In genomic region chr3:138938877-138939562, GRCh38 we compare ENCODE assay signal across 16 cellular contexts. TPM values are rescaled to one million over a fixed set of nuclear protein-coding genes. Genes with fewer than 3 reads are reported as not detected.
DNase-seq lines count a peak whose midpoint lies in the region; ATAC-seq, FAIRE-seq and TF ChIP-seq lines count a peak whose summit lies in the region.
"Had no signal": no experiment of that assay in that cellular context is flagged by ENCODE, and none has a peak within 500 bp of the region (broad histone marks: within the 10 kb centered on the region; RNA-seq: fewer than 3 reads in every experiment).

No MANE protein-coding gene starts in this region.

- H3K14ac ChIP-seq in IMR-90 (replicated peaks; ENCODE audit: low read depth, low read length) = no peak overlapping the region

- in situ Hi-C loops in IMR-90 (cut with MboI; ENCODE audit: low sequenced_read_pairs) = loop anchor here (10.0 kb wide), 1 partner anchor 176 kb away; no protein-coding TSS in a partner anchor

- POLR2A ChIA-PET in CD8-positive, alpha-beta memory T cell (lab: Charles Lee) = interaction anchor here (0.6 kb wide), 1 partner anchor 124 kb away, joined by 6 read pairs; no protein-coding TSS in a partner anchor
- POLR2A ChIA-PET in IMR-90 (lab: Charles Lee; ENCODE audit: unreplicated experiment) = no interaction called here
- POLR2A ChIA-PET in endothelial cell of umbilical vein (lab: Charles Lee) = interaction anchor here (0.6 to 0.7 kb wide), 2 partner anchors 121 to 398 kb away, joined by 4 to 7 read pairs; no protein-coding TSS in a partner anchor

- H3K4me3 Mint-ChIP-seq in CD8-positive, alpha-beta memory T cell = peak overlapping the region in 6 of 7 donors; percentile 35 to 84 (median 69)
- peak overlapping the region; percentile 77 for H3K4me3 Mint-ChIP-seq in neural progenitor cell

- dilution Hi-C loops in IMR-90 (cut with HindIII; ENCODE audit: low sequenced_read_pairs, unreplicated experiment) = no loop called here
- dilution Hi-C loops in endothelial cell of umbilical vein (cut with MboI; ENCODE audit: extremely low pct_ligation_motif_present, low sequenced_read_pairs) = no loop called here

- H3K9ac ChIP-seq in IMR-90 (ENCODE audit: low read depth, low read length) (no peak overlapping the region), endothelial cell of umbilical vein (replicated peaks; ENCODE audit: extremely low read depth, insufficient read depth, low read length) (no peak overlapping the region), neural progenitor cell (no peak overlapping the region)

- H3K27me3 Mint-ChIP-seq in CD8-positive, alpha-beta memory T cell = peaks cover 85 to 96% of the 10 kb centered on the region in 2 donors
- H3K27me3 Mint-ChIP-seq in neural progenitor cell (ENCODE audit: insufficient read depth, low read depth) = peaks cover 84% of the 10 kb centered on the region

- H4K8ac ChIP-seq in IMR-90 (ENCODE audit: low read depth in 2 of 2, low read length in 2 of 2) = no peak overlapping the region

- BruUV-seq in IMR-90 (replicated peaks; lab: Mats Ljungman, UMichigan) (no TSS peak), endothelial cell of umbilical vein (replicated peaks; lab: Mats Ljungman, UMichigan) (no TSS peak)

- H4K20me1 ChIP-seq in IMR-90 (ENCODE audit: insufficient read depth, low read length) (peaks cover 19% of the 10 kb centered on the region), endothelial cell of umbilical vein (replicated peaks; ENCODE audit: control insufficient read depth, extremely low read depth, insufficient read depth, low read length) (no peaks in the 10 kb centered on the region), neural progenitor cell (ENCODE audit: low read depth) (peaks cover 77% of the 10 kb centered on the region)

- no peak overlapping the region for H4K91ac ChIP-seq in IMR-90 (ENCODE audit: insufficient read depth, low read depth, low read length)

- no peak overlapping the region for H2BK5ac ChIP-seq in IMR-90 (ENCODE audit: low read depth, low read length, poor library complexity, severe bottlenecking)

- no peaks in the 10 kb centered on the region for H3K36me3 Mint-ChIP-seq in CD8-positive, alpha-beta memory T cell
- H3K36me3 Mint-ChIP-seq in neural progenitor cell = no peaks in the 10 kb centered on the region

- H3K4ac ChIP-seq in IMR-90 (ENCODE audit: low read depth, low read length) = no peak overlapping the region

- H3K36me3 ChIP-seq in CD8-positive, alpha-beta memory T cell (ENCODE audit: insufficient read depth, low read length) = no peaks in the 10 kb centered on the region
- H3K36me3 ChIP-seq in IMR-90 (ENCODE audit: control insufficient read depth, insufficient read depth, low read length) (no peaks in the 10 kb centered on the region), endothelial cell of umbilical vein (ENCODE audit: control insufficient read depth in 2 of 2, extremely low read depth in 1 of 2, insufficient read depth in 2 of 2, low read length in 2 of 2) (no peaks in the 10 kb centered on the region), neural progenitor cell (no peaks in the 10 kb centered on the region), lower lobe of right lung (no peaks in the 10 kb centered on the region)
- H3K36me3 ChIP-seq: esophagus muscularis mucosa, HAP-1, right atrium auricular region, upper lobe of left lung had no signal

- no peak overlapping the region for H2BK120ac ChIP-seq in IMR-90 (ENCODE audit: low read depth, low read length)

- no peaks in the 10 kb centered on the region for H3K9me3 Mint-ChIP-seq in CD8-positive, alpha-beta memory T cell
- no peaks in the 10 kb centered on the region for H3K9me3 Mint-ChIP-seq in neural progenitor cell

- no peak for DNase-seq in CD8-positive, alpha-beta memory T cell
- DNase-seq in IMR-90 (no peak), endothelial cell of umbilical vein (ENCODE audit: low read depth, low spot score) (no peak), neural progenitor cell (ENCODE audit: low spot score) (peak; percentile 55), RCC 7860 (ENCODE audit: low spot score) (no peak), lower lobe of right lung (no peak)
- DNase-seq: activated CD4-positive, alpha-beta T cell treated with anti-CD3 and anti-CD28 coated beads, Interleukin-2, amount 50 U/mL, for 1 hour; NCI-H1105 treated with DMSO at 0.1 percent for 48 hours; SIG-M5 had no signal

- no peak for TF ChIP-seq POLR2A in IMR-90 (IDR thresholded peaks at IDR 0.05; ENCODE audit: low read depth, low read length)
- no peak for TF ChIP-seq POLR2A in endothelial cell of umbilical vein (IDR thresholded peaks at IDR 0.05; ENCODE audit: low read depth, low read length)

- FAIRE-seq in endothelial cell of umbilical vein (lab: Jason Lieb, UNC) (no peak), RCC 7860 (lab: Jason Lieb, UNC) (no peak)

- H3K79me2 ChIP-seq in endothelial cell of umbilical vein (ENCODE audit: control insufficient read depth, insufficient read depth, low read length) (no peaks in the 10 kb centered on the region), neural progenitor cell (ENCODE audit: low read depth) (no peaks in the 10 kb centered on the region)

- 0% methylated on average over 1 of the region's 32 CpGs; no CpG with 5 or more reads in 1 of the 2 experiments for WGBS in IMR-90 (ENCODE audit: extremely low coverage in 2 of 2, insufficient read length in 1 of 2), 2 experiments

- no peak overlapping the region for H3K27ac ChIP-seq in CD8-positive, alpha-beta memory T cell (ENCODE audit: low read depth, low read length)
- no peak overlapping the region for H3K27ac ChIP-seq in IMR-90 (ENCODE audit: insufficient read depth, low read length)
- no peak overlapping the region for H3K27ac ChIP-seq in endothelial cell of umbilical vein (ENCODE audit: insufficient read depth, low read depth, low read length)
- H3K27ac ChIP-seq in neural progenitor cell = no peak overlapping the region
- no peak overlapping the region for H3K27ac ChIP-seq in lower lobe of right lung
- H3K27ac ChIP-seq: esophagus muscularis mucosa, right atrium auricular region, upper lobe of left lung had no signal

- H3K4me1 ChIP-seq in CD8-positive, alpha-beta memory T cell (ENCODE audit: insufficient read depth, low read length) = peaks cover 46% of the 10 kb centered on the region
- peaks cover 4% of the 10 kb centered on the region; the same call in 1 of the 2 replicates for H3K4me1 ChIP-seq in IMR-90 (ENCODE audit: control insufficient read depth, insufficient read depth, low read length)
- H3K4me1 ChIP-seq in endothelial cell of umbilical vein (ENCODE audit: control insufficient read depth, extremely low read depth, insufficient read depth, low read length) = peaks cover 7% of the 10 kb centered on the region
- H3K4me1 ChIP-seq in neural progenitor cell = peaks cover 31% of the 10 kb centered on the region
- H3K4me1 ChIP-seq in lower lobe of right lung = peaks cover 49% of the 10 kb centered on the region

- H4K5ac ChIP-seq in IMR-90 (ENCODE audit: low read depth, low read length) = no peak overlapping the region

- TF ChIP-seq CTCF in IMR-90 (conservative IDR thresholded peaks at IDR 0.05; ENCODE audit: low read depth, low read length) (no peak), endothelial cell of umbilical vein (IDR thresholded peaks at IDR 0.05; ENCODE audit: extremely low read depth in 1 of 2, insufficient read depth in 1 of 2, low read depth in 1 of 2, low read length in 2 of 2) (no peak), neural progenitor cell (IDR thresholded peaks at IDR 0.05) (no peak), lower lobe of right lung (IDR thresholded peaks at IDR 0.05) (no peak)

- ATAC-seq in IMR-90 (ENCODE audit: low read depth) = no peak
- ATAC-seq in HG02973 (IDR thresholded peaks at IDR 0.05; ENCODE audit: unreplicated experiment) = no peak
- ATAC-seq in lower lobe of right lung = no peak
- ATAC-seq in HG02840 (IDR thresholded peaks at IDR 0.05; ENCODE audit: low FRiP score, unreplicated experiment) = no peak
- ATAC-seq: left lobe of liver had no signal

- no peak overlapping the region for H3K56ac ChIP-seq in IMR-90 (ENCODE audit: extremely low read depth, insufficient read depth, low read length)

- intact Hi-C loops in IMR-90 (cut with micrococcal nuclease) = loop anchor here (5.0 kb wide), 1 partner anchor 173 kb away; no protein-coding TSS in a partner anchor
- intact Hi-C loops in endothelial cell of umbilical vein (cut with micrococcal nuclease) = loop anchor here (5.0 kb wide), 1 partner anchor 462 kb away; no protein-coding TSS in a partner anchor
- intact Hi-C loops in lower lobe of right lung (cut with DNase I) = no loop called here

- peaks cover 26% of the 10 kb centered on the region for H3F3A ChIP-seq in neural progenitor cell (ENCODE audit: low read depth)

- H3K9me1 ChIP-seq in IMR-90 (ENCODE audit: insufficient read depth, low read length) (peaks cover 6% of the 10 kb centered on the region; the same call in 1 of the 2 replicates), endothelial cell of umbilical vein (replicated peaks; ENCODE audit: control insufficient read depth, extremely low read depth, insufficient read depth, low read length) (no peaks in the 10 kb centered on the region)

- no peaks in the 10 kb centered on the region for H3K9me3 ChIP-seq in CD8-positive, alpha-beta memory T cell (ENCODE audit: low read length)
- H3K9me3 ChIP-seq in IMR-90 (ENCODE audit: control insufficient read depth, insufficient read depth, low read length) (peaks cover 3% of the 10 kb centered on the region), endothelial cell of umbilical vein (replicated peaks; ENCODE audit: control insufficient read depth, insufficient read depth, low read length) (no peaks in the 10 kb centered on the region), neural progenitor cell (ENCODE audit: low read depth) (no peaks in the 10 kb centered on the region), lower lobe of right lung (no peaks in the 10 kb centered on the region)
- H3K9me3 ChIP-seq: esophagus muscularis mucosa, HAP-1, right atrium auricular region, upper lobe of left lung had no signal

- H2BK15ac ChIP-seq in IMR-90 (ENCODE audit: low read depth, low read length) = no peak overlapping the region

- H3K27ac Mint-ChIP-seq in CD8-positive, alpha-beta memory T cell = no peak overlapping the region
- no peak overlapping the region for H3K27ac Mint-ChIP-seq in neural progenitor cell

- peaks cover 40 to 51% (median 47%) of the 10 kb centered on the region in 3 donors for H3K4me1 Mint-ChIP-seq in CD8-positive, alpha-beta memory T cell
- H3K4me1 Mint-ChIP-seq in neural progenitor cell = peaks cover 33% of the 10 kb centered on the region

- CTCF ChIA-PET in CD8-positive, alpha-beta memory T cell (lab: Charles Lee) = interaction anchor here (0.7 to 6.3 kb wide), 4 partner anchors 8 to 326 kb away, joined by 3 to 89 read pairs (median 4); no protein-coding TSS in a partner anchor
- CTCF ChIA-PET in IMR-90 (lab: Yijun Ruan, JAX) = interaction anchor here (1.1 kb wide), 1 partner anchor 390 kb away, joined by 3 read pairs; no protein-coding TSS in a partner anchor
- CTCF ChIA-PET in endothelial cell of umbilical vein (lab: Charles Lee) = interaction anchor here (1.1 to 1.5 kb wide), 2 partner anchors 11 to 16 kb away, joined by 4 read pairs; no protein-coding TSS in a partner anchor

- no peak overlapping the region for H2BK20ac ChIP-seq in IMR-90 (ENCODE audit: low read depth, low read length)

- peaks cover 82% of the 10 kb centered on the region for H3K27me3 ChIP-seq in CD8-positive, alpha-beta memory T cell (ENCODE audit: insufficient read depth, low read length, poor library complexity, severe bottlenecking)
- H3K27me3 ChIP-seq in IMR-90 (ENCODE audit: control insufficient read depth, insufficient read depth, low read length) (peaks cover 92% of the 10 kb centered on the region), endothelial cell of umbilical vein (ENCODE audit: control insufficient read depth in 2 of 2, insufficient read depth in 2 of 2, low read length in 2 of 2) (peaks cover 79 to 95% of the 10 kb centered on the region in 2 experiments), neural progenitor cell (peaks cover 100% of the 10 kb centered on the region), lower lobe of right lung (ENCODE audit: low read depth) (peaks cover 96% of the 10 kb centered on the region)

- H3K79me1 ChIP-seq in IMR-90 (ENCODE audit: low read depth in 1 of 2, low read length in 2 of 2) = no peaks in the 10 kb centered on the region

- H3K18ac ChIP-seq in IMR-90 (ENCODE audit: low read depth, low read length) = no peak overlapping the region

- H3K4me2 ChIP-seq in IMR-90 (ENCODE audit: low read depth, low read length) (no peak overlapping the region), endothelial cell of umbilical vein (ENCODE audit: insufficient read depth, low read length) (no peak overlapping the region), neural progenitor cell (peak overlapping the region; percentile 68)

- no peak overlapping the region for H2AK5ac ChIP-seq in IMR-90 (ENCODE audit: low read depth, low read length)

- no peak for TF ChIP-seq RAD21 in IMR-90 (IDR thresholded peaks at IDR 0.05; ENCODE audit: low read length)

- peak overlapping the region; percentile 3; the same call in 1 of the 2 replicates for H3K23ac ChIP-seq in IMR-90 (ENCODE audit: low read depth, low read length)

- no peak overlapping the region for H3K4me3 ChIP-seq in CD8-positive, alpha-beta memory T cell (ENCODE audit: low read length)
- no peak overlapping the region for H3K4me3 ChIP-seq in IMR-90 (ENCODE audit: insufficient read depth, low read depth, low read length)
- H3K4me3 ChIP-seq in endothelial cell of umbilical vein (replicated peaks in 1 of 3; ENCODE audit: insufficient read depth in 1 of 3, low read depth in 1 of 3, low read length in 3 of 3) = no peak overlapping the region
- H3K4me3 ChIP-seq in neural progenitor cell = peak overlapping the region; percentile 33
- no peak overlapping the region for H3K4me3 ChIP-seq in lower lobe of right lung
- H3K4me3 ChIP-seq: HAP-1, right atrium auricular region, upper lobe of left lung had no signal

- no peak overlapping the region for H2AK9ac ChIP-seq in IMR-90 (replicated peaks; ENCODE audit: low read depth, low read length, poor library complexity)

- H2AFZ ChIP-seq in IMR-90 (replicated peaks; ENCODE audit: low read length, poor library complexity) = no peak overlapping the region
- H2AFZ ChIP-seq in endothelial cell of umbilical vein (ENCODE audit: low read depth, low read length) = no peak overlapping the region
- no peak overlapping the region for H2AFZ ChIP-seq in neural progenitor cell (replicated peaks)

RNA-seq across cellular contexts. Expression of gene FOXL2, which starts 7.9 kb away (rescaled TPM):
- total RNA-seq in CD8-positive, alpha-beta memory T cell = not detected
- not detected for polyA plus RNA-seq in CD8-positive, alpha-beta memory T cell
- total RNA-seq in IMR-90 (2012; rRNA removed) = not detected in 2 replicates
- polyA plus RNA-seq in IMR-90 (2012; rRNA removed) = 0.07 TPM in 2 replicates
- polyA plus RNA-seq in IMR-90 (2012; cell fraction: cytosol; rRNA removed) = 0.14 TPM in 1 of 2 replicates, not detected in the other
- polyA plus RNA-seq in IMR-90 (2012; cell fraction: nucleus; rRNA removed; ENCODE audit: low replicate concordance) = 0.06 and 0.12 TPM in 2 replicates
- total RNA-seq in endothelial cell of umbilical vein = 0.12 TPM in 1 of 2 replicates, not detected in the other
- 0.03 TPM in 1 of 2 replicates, not detected in the other for polyA plus RNA-seq in endothelial cell of umbilical vein
- not detected in 2 replicates for polyA plus RNA-seq in endothelial cell of umbilical vein (2011; cell fraction: cytosol; rRNA removed)
- polyA plus RNA-seq in endothelial cell of umbilical vein (2011; cell fraction: nucleus; rRNA removed) = not detected in 2 replicates
- polyA plus RNA-seq in endothelial cell of umbilical vein (2012) = not detected in 2 replicates
- polyA minus RNA-seq in endothelial cell of umbilical vein = 0.13 TPM in 1 of 2 replicates, not detected in the other
- 5.2 TPM for polyA minus RNA-seq in endothelial cell of umbilical vein (2011; cell fraction: cytosol; rRNA and poly(A)+ RNA removed)
- not detected in 2 replicates for polyA minus RNA-seq in endothelial cell of umbilical vein (2011; cell fraction: nucleus; rRNA and poly(A)+ RNA removed)
- not detected in 2 replicates for total RNA-seq in neural progenitor cell (ENCODE audit: low replicate concordance)
- not detected for total RNA-seq in lower lobe of right lung
- total RNA-seq: right atrium auricular region had no signal

RNA-seq across cellular contexts. Expression of gene FOXL2NB, which starts 8.0 kb away (rescaled TPM):
- not detected for total RNA-seq in CD8-positive, alpha-beta memory T cell
- not detected for polyA plus RNA-seq in CD8-positive, alpha-beta memory T cell
- total RNA-seq in IMR-90 (2012; rRNA removed) (under 0.01 TPM in 1 of 2 replicates, not detected in the other), endothelial cell of umbilical vein (not detected in 2 replicates), neural progenitor cell (ENCODE audit: low replicate concordance) (0.09 TPM in 1 of 2 replicates, not detected in the other), lower lobe of right lung (not detected)
- polyA plus RNA-seq in IMR-90 (2012; rRNA removed) (0.05 TPM in 1 of 2 replicates, not detected in the other), endothelial cell of umbilical vein (0.01 TPM in 1 of 2 replicates, not detected in the other)
- polyA plus RNA-seq in IMR-90 (2012; cell fraction: cytosol; rRNA removed) = 0.01 and 0.09 TPM in 2 replicates
- 0.13 and 0.22 TPM in 2 replicates for polyA plus RNA-seq in IMR-90 (2012; cell fraction: nucleus; rRNA removed; ENCODE audit: low replicate concordance)
- polyA plus RNA-seq in endothelial cell of umbilical vein (2011; cell fraction: cytosol; rRNA removed) = not detected in 2 replicates
- polyA plus RNA-seq in endothelial cell of umbilical vein (2011; cell fraction: nucleus; rRNA removed) = not detected in 2 replicates
- 0.07 TPM in 1 of 2 replicates, not detected in the other for polyA plus RNA-seq in endothelial cell of umbilical vein (2012)
- polyA minus RNA-seq in endothelial cell of umbilical vein = 0.36 TPM in 2 replicates
- 2.3 TPM for polyA minus RNA-seq in endothelial cell of umbilical vein (2011; cell fraction: cytosol; rRNA and poly(A)+ RNA removed)
- not detected in 2 replicates for polyA minus RNA-seq in endothelial cell of umbilical vein (2011; cell fraction: nucleus; rRNA and poly(A)+ RNA removed)
- total RNA-seq: esophagus muscularis mucosa, left lobe of liver, right atrium auricular region had no signal
